ENCODE assay signal across 14 cellular contexts in the genomic region with DNA sequence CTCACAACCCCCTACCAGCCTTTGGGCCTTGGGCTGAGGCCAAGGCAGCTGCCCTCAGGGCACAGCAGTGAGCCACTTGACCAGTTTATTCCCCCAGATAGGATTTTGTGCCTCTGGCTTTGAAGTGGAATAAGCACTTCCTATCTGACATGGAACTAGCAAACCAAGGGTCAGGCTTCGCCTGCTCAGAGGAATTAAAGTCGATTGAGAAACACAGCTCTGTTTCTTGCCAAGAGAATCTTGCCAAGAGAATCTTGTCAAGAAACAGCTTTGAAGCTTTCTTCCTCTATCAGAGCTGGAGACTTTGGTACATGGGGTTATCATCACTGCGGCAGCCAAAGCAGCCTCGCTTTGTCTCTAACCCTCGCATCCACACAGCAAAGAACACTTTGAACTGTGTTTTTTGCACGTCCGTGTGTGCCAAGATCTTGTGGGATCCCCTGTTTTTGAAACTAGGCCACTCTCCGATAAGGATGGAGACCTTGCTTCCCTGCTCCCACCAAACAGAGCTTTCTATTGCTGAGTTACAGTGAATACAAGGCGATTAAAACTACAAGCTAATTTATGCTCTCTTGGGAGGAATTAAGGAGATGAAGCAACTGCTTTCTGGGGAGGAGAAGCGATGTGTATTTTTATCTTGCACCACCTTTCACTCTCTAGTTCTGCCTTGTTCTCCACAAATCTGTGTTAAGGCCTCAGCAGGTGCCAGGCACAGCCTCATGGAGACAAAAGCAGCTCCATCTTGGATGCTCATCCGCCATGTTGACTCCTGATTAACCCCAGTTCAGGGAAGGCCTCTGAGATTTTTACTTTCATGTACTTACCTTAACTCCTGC.
A peak's percentile ranks its signal among the peaks of the same experiment; 100 is the strongest.
DNase-seq lines count a peak whose midpoint lies in the region; ATAC-seq, FAIRE-seq and TF ChIP-seq lines count a peak whose summit lies in the region.
"Had no signal": no experiment of that assay in that cellular context is flagged by ENCODE, and none has a peak within 500 bp of the region (broad histone marks: within the 10 kb centered on the region; RNA-seq: fewer than 3 reads in every experiment).

No MANE protein-coding gene starts in this region.

- no peak overlapping the region for H3K27ac Mint-ChIP-seq in activated CD4-positive, alpha-beta T cell treated with anti-CD3 and anti-CD28 coated beads, Interleukin-2, amount 10 ng/mL, durations not matched to agents 7 days and 5 days

- no peak for TF ChIP-seq CTCF in Peyer's patch (IDR thresholded peaks at IDR 0.05)

- 14 to 18% methylated on average over 11 of the region's 11 CpGs for WGBS in GM23248 (ENCODE audit: low coverage in 1 of 2, low lambda C conversion rate in 2 of 2, missing lambda C conversion rate in 2 of 2), 2 experiments
- WGBS in small intestine, 3 donors = 41 to 59% (median 45%) methylated on average over 11 of the region's 11 CpGs

- ATAC-seq in left ventricle myocardium superior = peak; percentile 89
- no peak for ATAC-seq in GM21717 (IDR thresholded peaks at IDR 0.05; ENCODE audit: unreplicated experiment)
- ATAC-seq: esophagus mucosa; stimulated activated naive B cell treated with anti-CD40 and anti-IgM and Interleukin-4, amounts not matched to agents 10 μg/mL and 1 μg/mL and 100 μg/mL, for 72 hours had no signal

- H3K9me2 ChIP-seq in GM23248 (ENCODE audit: insufficient read depth) = no peaks in the 10 kb centered on the region

- in situ Hi-C loops in GM23248 (cut with MboI) = no loop called here

- H3K27me3 ChIP-seq in GM23248 (replicated peaks; ENCODE audit: insufficient read depth) (peaks cover 43% of the 10 kb centered on the region; the same call in 1 of the 2 replicates), Peyer's patch (no peaks in the 10 kb centered on the region), small intestine (ENCODE audit: control insufficient read depth in 2 of 2, insufficient read depth in 2 of 2, low read length in 2 of 2) (no peaks in the 10 kb centered on the region)
- H3K27me3 ChIP-seq: ascending aorta, spleen had no signal

- no peaks in the 10 kb centered on the region for H4K20me1 ChIP-seq in GM23248 (ENCODE audit: insufficient read depth)

- no peaks in the 10 kb centered on the region for H3F3A ChIP-seq in GM23248 (ENCODE audit: insufficient read depth)

- no peaks in the 10 kb centered on the region for H3K27me3 Mint-ChIP-seq in activated CD4-positive, alpha-beta T cell treated with anti-CD3 and anti-CD28 coated beads, Interleukin-2, amount 10 ng/mL, durations not matched to agents 7 days and 5 days

- no peaks in the 10 kb centered on the region for H3K9me3 ChIP-seq in GM23248 (ENCODE audit: low read depth)
- no peaks in the 10 kb centered on the region for H3K9me3 ChIP-seq in Peyer's patch
- H3K9me3 ChIP-seq in small intestine (ENCODE audit: control insufficient read depth, low read depth) = no peaks in the 10 kb centered on the region
- H3K9me3 ChIP-seq: ascending aorta, spleen had no signal

- peak; percentile 11 for DNase-seq in GM23248
- no peak for DNase-seq in Peyer's patch
- peak; percentile 57 for DNase-seq in left ventricle myocardium superior
- DNase-seq in small intestine = peak; percentile 54
- no peak for DNase-seq in activated CD4-positive, alpha-beta T cell treated with anti-CD3 and anti-CD28 coated beads, Interleukin-2, amount 10 ng/mL, durations not matched to agents 7 days and 5 days
- DNase-seq in activated naive CD4-positive, alpha-beta T cell treated with anti-CD3 and anti-CD28 coated beads, Interleukin-2, amount 50 U/mL, for 16 hours = no peak
- no peak for DNase-seq in activated gamma-delta T cell (lab: John Stamatoyannopoulos, UW)
- DNase-seq: activated CD4-positive, alpha-beta T cell treated with anti-CD3 and anti-CD28 coated beads for 4 hours; spleen; stimulated activated naive B cell treated with anti-CD40 and anti-IgM and Interleukin-4, amounts not matched to agents 10 μg/mL and 1 μg/mL and 100 μg/mL, for 72 hours had no signal

- CTCF ChIA-PET in activated CD4-positive, alpha-beta T cell treated with anti-CD3 and anti-CD28 coated beads, Interleukin-2, amount 10 ng/mL, durations not matched to agents 7 days and 5 days (lab: Charles Lee) = interaction anchor here (0.9 to 1.6 kb wide), 3 partner anchors 7 to 12 kb away, joined by 3 to 5 read pairs (median 4); no protein-coding TSS in a partner anchor

- POLR2A ChIA-PET in activated CD4-positive, alpha-beta T cell treated with anti-CD3 and anti-CD28 coated beads, Interleukin-2, amount 10 ng/mL, durations not matched to agents 7 days and 5 days (lab: Charles Lee) = no interaction called here

- intact Hi-C loops in left ventricle myocardium superior (cut with micrococcal nuclease) = no loop called here

- H3K4me1 ChIP-seq in GM23248 (ENCODE audit: insufficient read depth) (no peaks in the 10 kb centered on the region), Peyer's patch (peaks cover 0 to 10% (median 0%) of the 10 kb centered on the region in 4 donors), small intestine (ENCODE audit: control insufficient read depth in 2 of 2, insufficient read depth in 1 of 2, low read depth in 1 of 2, low read length in 1 of 2) (peaks cover 3 to 7% of the 10 kb centered on the region in 2 donors)
- H3K4me1 ChIP-seq: ascending aorta had no signal

- no peak overlapping the region for H3K27ac ChIP-seq in GM23248
- H3K27ac ChIP-seq in Peyer's patch = peak overlapping the region in 3 of 4 donors; percentile 31 to 72 (median 57)
- H3K27ac ChIP-seq in small intestine (ENCODE audit: low read depth in 1 of 2, low read length in 1 of 2) = peak overlapping the region in 1 of 2 donors; percentile 45
- H3K27ac ChIP-seq: ascending aorta had no signal

- no peak overlapping the region for H3K4me2 ChIP-seq in GM23248 (ENCODE audit: unreplicated experiment)

- peaks cover 33% of the 10 kb centered on the region for H3K36me3 Mint-ChIP-seq in activated CD4-positive, alpha-beta T cell treated with anti-CD3 and anti-CD28 coated beads, Interleukin-2, amount 10 ng/mL, durations not matched to agents 7 days and 5 days (ENCODE audit: low read depth)
- H3K36me3 Mint-ChIP-seq: stimulated activated naive B cell treated with anti-CD40 and anti-IgM and Interleukin-4, amounts not matched to agents 10 μg/mL and 1 μg/mL and 100 μg/mL, for 72 hours had no signal

- no peak overlapping the region for H3K4me3 ChIP-seq in GM23248
- no peak overlapping the region for H3K4me3 ChIP-seq in Peyer's patch
- no peak overlapping the region for H3K4me3 ChIP-seq in small intestine (ENCODE audit: low read depth in 1 of 2, low read length in 2 of 2)
- H3K4me3 ChIP-seq: ascending aorta, spleen had no signal

- no peak for TF ChIP-seq POLR2A in Peyer's patch (IDR thresholded peaks at IDR 0.05)

- H3K4me1 Mint-ChIP-seq in activated CD4-positive, alpha-beta T cell treated with anti-CD3 and anti-CD28 coated beads, Interleukin-2, amount 10 ng/mL, durations not matched to agents 7 days and 5 days = peaks cover 76% of the 10 kb centered on the region

- no peak for FAIRE-seq in small intestine (lab: Jason Lieb, UNC)
- FAIRE-seq: H1 had no signal

- H3K36me3 ChIP-seq in GM23248 (ENCODE audit: low read depth) = no peaks in the 10 kb centered on the region
- no peaks in the 10 kb centered on the region for H3K36me3 ChIP-seq in Peyer's patch
- H3K36me3 ChIP-seq in small intestine (ENCODE audit: control insufficient read depth in 2 of 2, insufficient read depth in 2 of 2, low read length in 2 of 2) = no peaks in the 10 kb centered on the region
- H3K36me3 ChIP-seq: ascending aorta, spleen had no signal

- H3K79me2 ChIP-seq in GM23248 (ENCODE audit: insufficient read depth) = no peaks in the 10 kb centered on the region

- no peak overlapping the region for H3K9ac ChIP-seq in GM23248

- no peak overlapping the region for H2AFZ ChIP-seq in GM23248

- H3K9me3 Mint-ChIP-seq in activated CD4-positive, alpha-beta T cell treated with anti-CD3 and anti-CD28 coated beads, Interleukin-2, amount 10 ng/mL, durations not matched to agents 7 days and 5 days = peaks cover 24% of the 10 kb centered on the region

- H3K4me3 Mint-ChIP-seq in activated CD4-positive, alpha-beta T cell treated with anti-CD3 and anti-CD28 coated beads, Interleukin-2, amount 10 ng/mL, durations not matched to agents 7 days and 5 days = no peak overlapping the region
- H3K4me3 Mint-ChIP-seq: stimulated activated naive B cell treated with anti-CD40 and anti-IgM and Interleukin-4, amounts not matched to agents 10 μg/mL and 1 μg/mL and 100 μg/mL, for 72 hours had no signal

Comparison
In these comparisons a context has a peak if more than half of its experiments do, and no peak if none do; other contexts are left out.
1. DNase-seq: peak in GM23248 (single experiment), left ventricle myocardium superior (single experiment) and small intestine (single experiment); none in Peyer's patch (0 of 3), activated CD4-positive, alpha-beta T cell treated with anti-CD3 and anti-CD28 coated beads, Interleukin-2, amount 10 ng/mL, durations not matched to agents 7 days and 5 days (single experiment), activated naive CD4-positive, alpha-beta T cell treated with anti-CD3 and anti-CD28 coated beads, Interleukin-2, amount 50 U/mL, for 16 hours (single experiment) and activated gamma-delta T cell (single experiment).